8 cellular contexts compared by ENCODE assay signal in the genomic region with DNA sequence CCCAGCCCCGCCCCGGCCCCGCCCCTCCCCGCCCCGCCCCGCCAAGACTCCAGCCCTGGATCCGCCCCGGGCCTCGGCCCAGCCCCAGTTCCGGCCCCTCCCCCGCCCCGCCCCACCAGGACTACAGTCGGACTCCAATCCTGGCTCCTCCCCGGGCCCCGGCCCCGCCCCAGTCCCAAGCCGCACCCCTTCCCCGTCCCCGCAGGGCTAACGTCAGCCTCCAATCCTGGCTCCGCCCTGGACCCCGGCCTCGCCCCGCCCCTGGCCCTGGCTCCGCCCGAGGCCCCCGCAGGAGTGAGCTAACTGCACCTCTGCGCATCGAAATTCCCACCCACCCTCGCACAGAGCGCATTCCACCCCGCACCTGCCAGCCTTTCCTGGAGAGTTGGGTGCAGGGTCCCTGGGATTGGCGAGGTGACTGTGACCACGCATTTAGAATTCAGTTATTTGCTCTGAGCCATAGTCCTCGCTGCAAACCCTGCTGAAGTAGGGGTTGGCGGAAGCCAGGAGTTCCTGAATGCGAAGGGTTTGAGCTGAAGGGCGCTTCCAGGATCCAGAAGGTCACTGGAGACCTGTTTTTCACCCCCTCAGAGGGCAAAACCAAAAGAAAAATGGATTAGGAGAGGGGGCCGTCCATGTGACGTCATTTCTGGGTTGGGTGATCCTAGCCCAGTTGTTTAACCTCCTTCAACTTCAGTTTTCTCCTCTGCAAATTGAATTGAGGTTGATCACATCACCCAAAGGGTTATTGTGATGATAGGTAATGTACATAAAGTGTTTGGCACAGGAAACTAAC. TPM values are rescaled to one million over a fixed set of nuclear protein-coding genes. Genes with fewer than 3 reads are reported as not detected.
A peak's percentile ranks its signal among the peaks of the same experiment; 100 is the strongest.
DNase-seq lines count a peak whose midpoint lies in the region; TF ChIP-seq lines count a peak whose summit lies in the region.

No MANE protein-coding gene starts in this region.

- H3K36me3 Mint-ChIP-seq in H9 (ENCODE audit: insufficient read depth in 1 of 3, low read depth in 3 of 3): peaks cover 0 to 12% (median 8%) of the 10 kb centered on the region in 3 experiments; a peak in 5 of 7 replicates

- no peak overlapping the region for H3K18ac ChIP-seq in H9 (ENCODE audit: insufficient read length, low read depth, low read length)

- H3K4me3 ChIP-seq in MG63: peak overlapping the region; percentile 48
- peak overlapping the region; percentile 56 to 59 for H3K4me3 ChIP-seq in foreskin fibroblast (ENCODE audit: low read depth in 1 of 2, low read length in 2 of 2)
- H3K4me3 ChIP-seq in neuron (ENCODE audit: low read length): peak overlapping the region; percentile 44
- H3K4me3 ChIP-seq in stomach smooth muscle (ENCODE audit: low read length in 2 of 2): peak overlapping the region; percentile 37 to 82

- no peak overlapping the region for H2BK120ac ChIP-seq in H9 (ENCODE audit: low read depth, low read length, poor library complexity, severe bottlenecking)

- no CpG with 5 or more reads among the region's 40 CpGs for WGBS in H9 (ENCODE audit: extremely low coverage, insufficient read length, low lambda C conversion rate)

- no peaks in the 10 kb centered on the region for H3K9me3 ChIP-seq in H9 (ENCODE audit: control insufficient read depth, low read depth, low read length)
- H3K9me3 ChIP-seq in MG63: no peaks in the 10 kb centered on the region
- no peaks in the 10 kb centered on the region for H3K9me3 ChIP-seq in neuron (ENCODE audit: low read length)
- no peaks in the 10 kb centered on the region for H3K9me3 ChIP-seq in stomach smooth muscle (ENCODE audit: control insufficient read depth in 2 of 2, low read length in 2 of 2)

- H3K4me1 ChIP-seq in H9 (ENCODE audit: insufficient read depth, low read length) (peaks cover 19% of the 10 kb centered on the region), neuron (ENCODE audit: insufficient read depth, low read length) (peaks cover 48% of the 10 kb centered on the region), stomach smooth muscle (ENCODE audit: control insufficient read depth, insufficient read depth, low read length) (peaks cover 61% of the 10 kb centered on the region)

- no peaks in the 10 kb centered on the region for H3K9me3 Mint-ChIP-seq in H9

- H4K20me1 ChIP-seq in H9 (ENCODE audit: control insufficient read depth, insufficient read depth, insufficient read length): no peaks in the 10 kb centered on the region

- no peaks in the 10 kb centered on the region for H3K79me1 ChIP-seq in H9 (ENCODE audit: insufficient read depth, low read depth, low read length, poor library complexity, severe bottlenecking)

- peaks cover 9% of the 10 kb centered on the region for H3K23me2 ChIP-seq in H9 (ENCODE audit: insufficient read length, low read depth, low read length, poor library complexity, severe bottlenecking)

- peaks cover 3% of the 10 kb centered on the region; the same call in 1 of the 2 replicates for H3K79me2 ChIP-seq in H9 (ENCODE audit: insufficient read depth, low read length)

- TF ChIP-seq CTCF in H9 (conservative IDR thresholded peaks at IDR 0.05) (no peak), foreskin fibroblast (IDR thresholded peaks at IDR 0.05; ENCODE audit: low read depth, low read length) (no peak)

- peak overlapping the region; percentile 54 to 68 for H3K4me3 Mint-ChIP-seq in H9

- H3K36me3 ChIP-seq in MG63 (no peaks in the 10 kb centered on the region), neuron (ENCODE audit: insufficient read depth, low read length) (no peaks in the 10 kb centered on the region), stomach smooth muscle (ENCODE audit: control insufficient read depth in 2 of 2, insufficient read depth in 2 of 2, low read length in 2 of 2) (peaks cover 7 to 10% of the 10 kb centered on the region in 2 donors)

- no peak overlapping the region for H2AK5ac ChIP-seq in H9 (ENCODE audit: insufficient read length, low read length)

- H3K27me3 Mint-ChIP-seq in H9 (ENCODE audit: low read depth): peaks cover 6% of the 10 kb centered on the region

- no peak overlapping the region for H3K4ac ChIP-seq in H9 (ENCODE audit: low read depth, low read length)

- no peak overlapping the region for H4K5ac ChIP-seq in H9 (ENCODE audit: insufficient read length, low read depth, low read length)

- H3K27me3 ChIP-seq in H9 (ENCODE audit: insufficient read depth, low read length): no peaks in the 10 kb centered on the region
- H3K27me3 ChIP-seq in MG63: no peaks in the 10 kb centered on the region
- H3K27me3 ChIP-seq in neuron (ENCODE audit: insufficient read depth, low read length): no peaks in the 10 kb centered on the region
- H3K27me3 ChIP-seq in stomach smooth muscle (ENCODE audit: control insufficient read depth in 1 of 2, insufficient read depth in 2 of 2, low read length in 2 of 2): no peaks in the 10 kb centered on the region

- peak overlapping the region; percentile 1 for H3K9ac ChIP-seq in H9 (ENCODE audit: extremely low read depth, insufficient read length, low read length)
- peak overlapping the region; percentile 67 to 95 for H3K9ac ChIP-seq in stomach smooth muscle (ENCODE audit: low read length in 2 of 2)

- no peak overlapping the region for H2BK15ac ChIP-seq in H9 (ENCODE audit: low read depth, low read length)

- no peak overlapping the region for H4K8ac ChIP-seq in H9 (replicated peaks; ENCODE audit: insufficient read length, low read depth, low read length)

- H3K56ac ChIP-seq in H9 (ENCODE audit: insufficient read length, low read depth, low read length): no peak overlapping the region

- no peak overlapping the region for H4K91ac ChIP-seq in H9 (ENCODE audit: insufficient read length, low read depth, low read length)

- H3K4me1 Mint-ChIP-seq in H9: peaks cover 57 to 63% of the 10 kb centered on the region in 2 experiments

- H2BK20ac ChIP-seq in H9 (ENCODE audit: low read depth, low read length, poor library complexity, severe bottlenecking): no peak overlapping the region

- DNase-seq in ELR (ENCODE audit: low read depth) (peak; percentile 94), H9 (peak; percentile 98), MG63 (peak; percentile 96), SIG-M5 (lab: John Stamatoyannopoulos, UW) (peak; percentile 64), foreskin fibroblast (peak; percentile 89 to 97)
- peak; percentile 98 for DNase-seq in activated gamma-delta T cell treated with anti-CD3 and anti-CD28 coated beads, Interleukin-2, amount 50 U/mL, for 16 hours (ENCODE audit: low read depth)

- no peak overlapping the region for H3K27ac ChIP-seq in H9 (ENCODE audit: insufficient read length, low read depth, low read length)
- H3K27ac ChIP-seq in stomach smooth muscle (ENCODE audit: low read length): peak overlapping the region; percentile 98

- peak overlapping the region in 1 of 3 experiments; percentile 61; a peak in 2 of 7 replicates for H3K27ac Mint-ChIP-seq in H9

- 0 out of 2 replicates have a peak overlapping the region, but pooled peaks have one; percentile 3 for H3K14ac ChIP-seq in H9 (ENCODE audit: insufficient read depth, low read length)

- no peak overlapping the region for H2BK5ac ChIP-seq in H9 (ENCODE audit: insufficient read length, low read length)

- H2BK12ac ChIP-seq in H9 (ENCODE audit: insufficient read length, low read depth, low read length): no peak overlapping the region

- H3K23ac ChIP-seq in H9 (ENCODE audit: insufficient read length, low read depth, low read length): no peak overlapping the region

- H3K4me2 ChIP-seq in H9 (ENCODE audit: insufficient read depth, insufficient read length, low read length): peak overlapping the region; percentile 50

- H2AFZ ChIP-seq in H9 (ENCODE audit: low read length) (no peak overlapping the region), neuron (ENCODE audit: low read depth, low read length) (peak overlapping the region; percentile 63)

- H3T11ph ChIP-seq in H9 (ENCODE audit: low read length): no peak overlapping the region

RNA-seq across cellular contexts. Expression of gene IGSF8, which starts 0.6 kb away (rescaled TPM):
- 56.2 and 57.4 TPM in 2 replicates for total RNA-seq in H9 (2021)
- 18.0 and 20.2 TPM in 2 replicates for total RNA-seq in MG63 (2014; rRNA removed; shearing (Covaris generic); ENCODE audit: low replicate concordance)

RNA-seq across cellular contexts. Expression of gene ATP1A2, which starts 16.5 kb away (rescaled TPM):
- total RNA-seq in H9 (2021): 3.0 and 4.6 TPM in 2 replicates
- not detected in 2 replicates for total RNA-seq in MG63 (2014; rRNA removed; shearing (Covaris generic); ENCODE audit: low replicate concordance)

RNA-seq across cellular contexts. Expression of gene KCNJ9, which starts 17.7 kb away (rescaled TPM):
- 0.09 TPM in 2 replicates for total RNA-seq in H9 (2021)
- not detected in 2 replicates for total RNA-seq in MG63 (2014; rRNA removed; shearing (Covaris generic); ENCODE audit: low replicate concordance)

RNA-seq across cellular contexts. Expression of gene KCNJ10, which starts 29.1 kb away (rescaled TPM):
- total RNA-seq in H9 (2021): 0.42 and 0.44 TPM in 2 replicates
- not detected in 2 replicates for total RNA-seq in MG63 (2014; rRNA removed; shearing (Covaris generic); ENCODE audit: low replicate concordance)

RNA-seq across cellular contexts. Expression of gene ATP1A4, which starts 52.4 kb away (rescaled TPM):
- 0.20 and 0.44 TPM in 2 replicates for total RNA-seq in H9 (2021)
- total RNA-seq in MG63 (2014; rRNA removed; shearing (Covaris generic); ENCODE audit: low replicate concordance): not detected in 2 replicates
